ENCODE assay signal across 15 cellular contexts in the genomic region with DNA sequence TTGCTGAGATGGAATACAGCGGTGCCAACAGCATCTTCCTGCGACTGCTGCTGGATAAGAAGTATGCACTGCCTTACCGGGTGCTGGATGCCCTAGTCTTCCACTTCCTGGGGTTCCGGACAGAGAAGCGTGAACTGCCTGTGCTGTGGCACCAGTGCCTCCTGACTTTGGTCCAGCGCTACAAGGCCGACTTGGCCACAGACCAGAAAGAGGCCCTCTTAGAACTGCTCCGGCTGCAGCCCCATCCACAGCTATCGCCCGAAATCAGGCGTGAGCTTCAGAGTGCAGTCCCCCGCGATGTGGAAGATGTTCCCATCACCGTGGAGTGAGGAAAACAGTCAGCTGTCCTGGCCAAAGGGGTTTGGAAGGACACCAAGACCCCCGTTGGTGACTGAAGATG. TPM values are rescaled to one million over a fixed set of nuclear protein-coding genes. Genes with fewer than 3 reads are reported as not detected.
DNase-seq lines count a peak whose midpoint lies in the region; ATAC-seq and TF ChIP-seq lines count a peak whose summit lies in the region.
"Had no signal": no experiment of that assay in that cellular context is flagged by ENCODE, and none has a peak within 500 bp of the region (broad histone marks: within the 10 kb centered on the region; RNA-seq: fewer than 3 reads in every experiment).

No MANE protein-coding gene starts in this region.

- CTCF ChIA-PET in activated CD4-positive, alpha-beta T cell treated with anti-CD3 and anti-CD28 coated beads for 36 hours (lab: Charles Lee): interaction anchor here (0.8 to 14.0 kb wide), 3 partner anchors 11 to 113 kb away, joined by 3 to 355 read pairs (median 66); a partner anchor contains a TSS

- POLR2A ChIA-PET in activated CD4-positive, alpha-beta T cell treated with anti-CD3 and anti-CD28 coated beads for 36 hours (lab: Charles Lee): interaction anchor here (0.6 kb wide), 1 partner anchor 108 kb away, joined by 4 read pairs; no protein-coding TSS in a partner anchor

- no peaks in the 10 kb centered on the region for H3K27me3 Mint-ChIP-seq in activated CD4-positive, alpha-beta T cell treated with anti-CD3 and anti-CD28 coated beads for 36 hours
- no peaks in the 10 kb centered on the region for H3K27me3 Mint-ChIP-seq in effector memory CD8-positive, alpha-beta T cell
- H3K27me3 Mint-ChIP-seq: activated B cell treated with CpG ODN at 0.5 μM for 24 hours; central memory CD8-positive, alpha-beta T cell; T-cell had no signal

- peaks cover 61% of the 10 kb centered on the region for H3K36me3 Mint-ChIP-seq in activated CD4-positive, alpha-beta T cell treated with anti-CD3 and anti-CD28 coated beads for 36 hours (ENCODE audit: low read depth)
- H3K36me3 Mint-ChIP-seq in effector memory CD8-positive, alpha-beta T cell (ENCODE audit: insufficient read depth): peaks cover 77% of the 10 kb centered on the region

- peaks cover 37% of the 10 kb centered on the region for H3K4me1 Mint-ChIP-seq in activated CD4-positive, alpha-beta T cell treated with anti-CD3 and anti-CD28 coated beads for 36 hours
- peaks cover 48 to 50% of the 10 kb centered on the region in 2 donors for H3K4me1 Mint-ChIP-seq in effector memory CD8-positive, alpha-beta T cell (ENCODE audit: low read depth in 2 of 2)

- no peak for ATAC-seq in activated CD4-positive, alpha-beta T cell treated with anti-CD3 and anti-CD28 coated beads for 36 hours
- no peak for ATAC-seq in effector memory CD8-positive, alpha-beta T cell (replicated peaks)
- no peak for ATAC-seq in HG02981 (IDR thresholded peaks at IDR 0.05; ENCODE audit: unreplicated experiment)
- ATAC-seq: Right ventricle myocardium inferior, T-cell had no signal

- DNase-seq in activated CD4-positive, alpha-beta T cell treated with anti-CD3 and anti-CD28 coated beads for 36 hours: no peak
- no peak for DNase-seq in activated CD4-positive, alpha-beta T cell treated with anti-CD3 and anti-CD28 coated beads, Interleukin-2, amount 50 U/mL, for 48 hours
- DNase-seq in effector memory CD8-positive, alpha-beta T cell: no peak
- DNase-seq in DMS53 (lab: John Stamatoyannopoulos, UW): no peak
- DNase-seq: activated B cell treated with CpG ODN at 0.5 μM for 24 hours; amniotic stem cell; NCI-H146; NCI-H345; NK-92 treated with Interleukin-12 subunit alpha and Interleukin-12 subunit beta, amount 100 ng/mL, for 24 hours; stimulated activated CD4-positive, alpha-beta T cell treated with anti-CD3 and anti-CD28 coated beads, Interleukin-15, amount 100 ng/mL, for 24 hours; T-cell had no signal

- H3K9me3 Mint-ChIP-seq in activated CD4-positive, alpha-beta T cell treated with anti-CD3 and anti-CD28 coated beads for 36 hours (ENCODE audit: low read depth): no peaks in the 10 kb centered on the region
- H3K9me3 Mint-ChIP-seq in effector memory CD8-positive, alpha-beta T cell: no peaks in the 10 kb centered on the region
- H3K9me3 Mint-ChIP-seq: activated B cell treated with CpG ODN at 0.5 μM for 24 hours; central memory CD8-positive, alpha-beta T cell; T-cell had no signal

- TF ChIP-seq POLR2A in GM19099 (IDR thresholded peaks at IDR 0.05; ENCODE audit: extremely low read depth, insufficient read length, low read depth): peak; percentile 9

- no peak overlapping the region for H3K4me3 Mint-ChIP-seq in activated CD4-positive, alpha-beta T cell treated with anti-CD3 and anti-CD28 coated beads for 36 hours
- H3K4me3 Mint-ChIP-seq in effector memory CD8-positive, alpha-beta T cell: no peak overlapping the region
- H3K4me3 Mint-ChIP-seq: activated B cell treated with CpG ODN at 0.5 μM for 24 hours; central memory CD8-positive, alpha-beta T cell; T-cell had no signal

- peak overlapping the region; percentile 56 for H3K27ac Mint-ChIP-seq in activated CD4-positive, alpha-beta T cell treated with anti-CD3 and anti-CD28 coated beads for 36 hours
- peak overlapping the region; percentile 62 to 78 for H3K27ac Mint-ChIP-seq in effector memory CD8-positive, alpha-beta T cell

- intact Hi-C loops in activated CD4-positive, alpha-beta T cell treated with anti-CD3 and anti-CD28 coated beads for 36 hours (cut with DNase I, micrococcal nuclease): no loop called here

RNA-seq across cellular contexts. Expression of a gene that starts 9.2 kb away (rescaled TPM):
- total RNA-seq in activated CD4-positive, alpha-beta T cell treated with anti-CD3 and anti-CD28 coated beads for 36 hours: 100 to 1,000 TPM; 625 to 806 TPM

RNA-seq across cellular contexts. Expression of a gene that starts 11.1 kb away (rescaled TPM):
- 10 to 100 TPM; 51.6 to 56.0 TPM for total RNA-seq in activated CD4-positive, alpha-beta T cell treated with anti-CD3 and anti-CD28 coated beads for 36 hours

RNA-seq across cellular contexts. Expression of a gene that starts 11.4 kb away (rescaled TPM):
- total RNA-seq in activated CD4-positive, alpha-beta T cell treated with anti-CD3 and anti-CD28 coated beads for 36 hours: 10 to 100 TPM; 19.4 to 21.6 TPM

RNA-seq across cellular contexts. Expression of a gene that starts 37.2 kb away (rescaled TPM):
- 1 to 10 TPM; 5.6 to 7.3 TPM for total RNA-seq in activated CD4-positive, alpha-beta T cell treated with anti-CD3 and anti-CD28 coated beads for 36 hours
